ENCODE assay signal across 8 cellular contexts in genomic region chr11:100863080-100863581, GRCh38.
DNase-seq lines count a peak whose midpoint lies in the region; ATAC-seq and TF ChIP-seq lines count a peak whose summit lies in the region.

No MANE protein-coding gene starts in this region.

- no peaks in the 10 kb centered on the region for H3K36me3 Mint-ChIP-seq in Calu3 (ENCODE audit: insufficient read depth, unreplicated experiment)
- peaks cover 32% of the 10 kb centered on the region for H3K36me3 Mint-ChIP-seq in nephron (ENCODE audit: low read depth)

- H3K4me1 Mint-ChIP-seq in Calu3 (ENCODE audit: low read depth, unreplicated experiment) (peaks cover 40% of the 10 kb centered on the region), nephron (peaks cover 12% of the 10 kb centered on the region)

- H3K4me1 ChIP-seq in spleen (peaks cover 0 to 8% (median 0%) of the 10 kb centered on the region in 6 donors), vagina (peaks cover 7% of the 10 kb centered on the region)

- no peaks in the 10 kb centered on the region for H3K27me3 ChIP-seq in spleen (replicated peaks in 1 of 7)
- no peaks in the 10 kb centered on the region for H3K27me3 ChIP-seq in vagina

- H3K27me3 Mint-ChIP-seq in Calu3 (ENCODE audit: unreplicated experiment) (no peaks in the 10 kb centered on the region), nephron (ENCODE audit: low read depth) (no peaks in the 10 kb centered on the region)

- in situ Hi-C loops in astrocyte of the cerebellum (cut with HindIII; ENCODE audit: low sequenced_read_pairs), result no loop called here

- peak overlapping the region in 2 of 8 donors; percentile 13 to 20 for H3K27ac ChIP-seq in spleen
- H3K27ac ChIP-seq in vagina, result no peak overlapping the region

- H3K27ac Mint-ChIP-seq in Calu3 (ENCODE audit: unreplicated experiment) (peak overlapping the region; percentile 29), nephron (peak overlapping the region in 2 of 3 experiments; percentile 10 to 22)

- 20 to 41% (median 22%) methylated on average over 2 of the region's 2 CpGs for WGBS in spleen, 5 donors

- no TSS peak for BruUV-seq in Calu3 (replicated peaks; lab: Mats Ljungman, UMichigan)

- CTCF ChIA-PET in Calu3 (lab: Charles Lee), result no interaction called here

- H3K36me3 ChIP-seq in spleen (no peaks in the 10 kb centered on the region), vagina (no peaks in the 10 kb centered on the region)

- H3K9me3 Mint-ChIP-seq in Calu3 (ENCODE audit: low read depth, unreplicated experiment), result no peaks in the 10 kb centered on the region
- no peaks in the 10 kb centered on the region for H3K9me3 Mint-ChIP-seq in nephron

- no peak for TF ChIP-seq POLR2A in spleen (IDR thresholded peaks at IDR 0.05)
- TF ChIP-seq POLR2A in vagina (IDR thresholded peaks at IDR 0.05), result no peak

- no peak overlapping the region for H3K4me3 Mint-ChIP-seq in Calu3 (ENCODE audit: low read depth, unreplicated experiment)
- H3K4me3 Mint-ChIP-seq in nephron, result no peak overlapping the region

- H3K4me3 ChIP-seq in astrocyte of the cerebellum (ENCODE audit: low read depth, low read length) (no peak overlapping the region), spleen (no peak overlapping the region), vagina (no peak overlapping the region)

- ATAC-seq in GM19397 (IDR thresholded peaks at IDR 0.05; ENCODE audit: unreplicated experiment) (peak; percentile 73), HG03442 (IDR thresholded peaks at IDR 0.05; ENCODE audit: unreplicated experiment) (peak; percentile 92)

- intact Hi-C loops in Calu3 (cut with micrococcal nuclease; ENCODE audit: unreplicated experiment), result no loop called here
- intact Hi-C loops in spleen (cut with DNase I; ENCODE audit: low total_unique reads), result no loop called here
- intact Hi-C loops in vagina (cut with DNase I), result no loop called here

- DNase-seq in Calu3 (no peak), astrocyte of the cerebellum (ENCODE audit: low read depth) (peak; percentile 95), spleen (no peak), vagina (ENCODE audit: extremely low spot score in 2 of 2) (no peak), NCI-H1105 (lab: John Stamatoyannopoulos, UW) (no peak)

- TF ChIP-seq CTCF in Calu3 (IDR thresholded peaks at IDR 0.05; ENCODE audit: unreplicated experiment) (no peak), astrocyte of the cerebellum (IDR thresholded peaks at IDR 0.05; ENCODE audit: low read depth, low read length, missing control alignments) (no peak), nephron (IDR thresholded peaks at IDR 0.05; ENCODE audit: unreplicated experiment in 3 of 3) (no peak), spleen (IDR thresholded peaks at IDR 0.05 in 8 of 11, conservative IDR thresholded peaks at IDR 0.05 in 3 of 11) (no peak), vagina (IDR thresholded peaks at IDR 0.05) (no peak)

- peaks cover 0 to 9% (median 7%) of the 10 kb centered on the region in 8 donors for H3K9me3 ChIP-seq in spleen
- no peaks in the 10 kb centered on the region for H3K9me3 ChIP-seq in vagina
